ENCODE assay signal across 16 cellular contexts in genomic region chr2:95275601-95276243, GRCh38. TPM values are rescaled to one million over a fixed set of nuclear protein-coding genes. Genes with fewer than 3 reads are reported as not detected.
DNase-seq lines count a peak whose midpoint lies in the region; ATAC-seq, FAIRE-seq and TF ChIP-seq lines count a peak whose summit lies in the region.
"Had no signal": no experiment of that assay in that cellular context is flagged by ENCODE, and none has a peak within 500 bp of the region (broad histone marks: within the 10 kb centered on the region; RNA-seq: fewer than 3 reads in every experiment).

No MANE protein-coding gene starts in this region.

- H3K36me3 Mint-ChIP-seq in activated naive CD8-positive, alpha-beta T cell treated with anti-CD3 and anti-CD28 coated beads, Interleukin-2, amount 10 ng/mL, durations not matched to agents 7 days and 5 days: no peaks in the 10 kb centered on the region
- H3K36me3 Mint-ChIP-seq in activated naive CD8-positive, alpha-beta T cell treated with anti-CD3 and anti-CD28 coated beads for 36 hours: no peaks in the 10 kb centered on the region
- H3K36me3 Mint-ChIP-seq in chondrocyte (ENCODE audit: low read depth): no peaks in the 10 kb centered on the region

- DNase-seq in activated naive CD8-positive, alpha-beta T cell treated with anti-CD3 and anti-CD28 coated beads, Interleukin-2, amount 10 ng/mL, durations not matched to agents 7 days and 5 days: peak; percentile 18
- no peak for DNase-seq in activated naive CD8-positive, alpha-beta T cell treated with anti-CD3 and anti-CD28 coated beads for 36 hours
- DNase-seq in chondrocyte (ENCODE audit: low spot score): peak; percentile 86
- DNase-seq in mucosa of descending colon: peak; percentile 52 to 63 (median 62)
- DNase-seq in transverse colon: peak; percentile 47
- DNase-seq in urothelium cell line (ENCODE audit: low spot score): no peak
- no peak for DNase-seq in DMS153 treated with DMSO at 0.1 percent for 48 hours (lab: John Stamatoyannopoulos, UW; ENCODE audit: unreplicated experiment)
- DNase-seq: activated CD8-positive, alpha-beta T cell treated with anti-CD3 and anti-CD28 coated beads for 36 hours; activated gamma-delta T cell; HCEC 1CT; NCI-H1930; NCI-H748 treated with DMSO at 0.1 percent for 48 hours; T-helper 9 cell had no signal

- intact Hi-C loops in mucosa of descending colon (cut with DNase I, micrococcal nuclease): no loop called here
- intact Hi-C loops in transverse colon (cut with DNase I; ENCODE audit: low total_unique reads): no loop called here

- no peaks in the 10 kb centered on the region for H3K27me3 Mint-ChIP-seq in activated naive CD8-positive, alpha-beta T cell treated with anti-CD3 and anti-CD28 coated beads, Interleukin-2, amount 10 ng/mL, durations not matched to agents 7 days and 5 days
- no peaks in the 10 kb centered on the region for H3K27me3 Mint-ChIP-seq in activated naive CD8-positive, alpha-beta T cell treated with anti-CD3 and anti-CD28 coated beads for 36 hours
- H3K27me3 Mint-ChIP-seq in chondrocyte (ENCODE audit: low read depth): no peaks in the 10 kb centered on the region
- H3K27me3 Mint-ChIP-seq: activated CD8-positive, alpha-beta T cell treated with anti-CD3 and anti-CD28 coated beads for 36 hours had no signal

- TF ChIP-seq CTCF in chondrocyte (IDR thresholded peaks at IDR 0.05): no peak
- no peak for TF ChIP-seq CTCF in mucosa of descending colon (IDR thresholded peaks at IDR 0.05)
- TF ChIP-seq CTCF in transverse colon (IDR thresholded peaks at IDR 0.05): no peak

- no peaks in the 10 kb centered on the region for H3K9me3 Mint-ChIP-seq in activated naive CD8-positive, alpha-beta T cell treated with anti-CD3 and anti-CD28 coated beads, Interleukin-2, amount 10 ng/mL, durations not matched to agents 7 days and 5 days
- H3K9me3 Mint-ChIP-seq in activated naive CD8-positive, alpha-beta T cell treated with anti-CD3 and anti-CD28 coated beads for 36 hours: no peaks in the 10 kb centered on the region
- H3K9me3 Mint-ChIP-seq in chondrocyte (ENCODE audit: low read depth): no peaks in the 10 kb centered on the region
- H3K9me3 Mint-ChIP-seq: activated CD8-positive, alpha-beta T cell treated with anti-CD3 and anti-CD28 coated beads for 36 hours had no signal

- H3K27me3 ChIP-seq in transverse colon: no peaks in the 10 kb centered on the region

- peak; percentile 35 for TF ChIP-seq POLR2A in transverse colon (IDR thresholded peaks at IDR 0.05)

- H3K4me3 Mint-ChIP-seq in activated naive CD8-positive, alpha-beta T cell treated with anti-CD3 and anti-CD28 coated beads, Interleukin-2, amount 10 ng/mL, durations not matched to agents 7 days and 5 days: no peak overlapping the region
- H3K4me3 Mint-ChIP-seq in activated naive CD8-positive, alpha-beta T cell treated with anti-CD3 and anti-CD28 coated beads for 36 hours: no peak overlapping the region
- no peak overlapping the region for H3K4me3 Mint-ChIP-seq in chondrocyte (ENCODE audit: unreplicated experiment)
- H3K4me3 Mint-ChIP-seq: activated CD8-positive, alpha-beta T cell treated with anti-CD3 and anti-CD28 coated beads for 36 hours had no signal

- in situ Hi-C loops in transverse colon (cut with MboI; ENCODE audit: low pct_ligation_motif_present in 1 of 4, low pct_unique_long_range_greater_than_20kb in 1 of 4, low sequenced_read_pairs in 3 of 4): no loop called here

- H3K4me1 ChIP-seq in mucosa of descending colon (ENCODE audit: low read depth) (peaks cover 23% of the 10 kb centered on the region), transverse colon (peaks cover 0 to 34% (median 28%) of the 10 kb centered on the region in 4 donors)

- 71% methylated on average over 25 of the region's 28 CpGs; no CpG with 5 or more reads in 1 of the 2 donors for WGBS in transverse colon (ENCODE audit: low coverage in 1 of 2), 2 donors

- no peak for FAIRE-seq in urothelium cell line (lab: Jason Lieb, UNC)
- FAIRE-seq: endometrium had no signal

- H3K27ac Mint-ChIP-seq in activated naive CD8-positive, alpha-beta T cell treated with anti-CD3 and anti-CD28 coated beads, Interleukin-2, amount 10 ng/mL, durations not matched to agents 7 days and 5 days: no peak overlapping the region
- H3K27ac Mint-ChIP-seq in activated naive CD8-positive, alpha-beta T cell treated with anti-CD3 and anti-CD28 coated beads for 36 hours: no peak overlapping the region
- no peak overlapping the region for H3K27ac Mint-ChIP-seq in chondrocyte (ENCODE audit: unreplicated experiment)
- H3K27ac Mint-ChIP-seq: activated CD8-positive, alpha-beta T cell treated with anti-CD3 and anti-CD28 coated beads for 36 hours had no signal

- ATAC-seq in activated naive CD8-positive, alpha-beta T cell treated with anti-CD3 and anti-CD28 coated beads, Interleukin-2, amount 10 ng/mL, durations not matched to agents 7 days and 5 days (ENCODE audit: low read depth): no peak
- ATAC-seq in mucosa of descending colon (peak; percentile 57), GM21447 (IDR thresholded peaks at IDR 0.05; ENCODE audit: unreplicated experiment) (no peak)
- ATAC-seq: activated CD8-positive, alpha-beta T cell treated with anti-CD3 and anti-CD28 coated beads for 36 hours had no signal

- H3K4me3 ChIP-seq in mucosa of descending colon (no peak overlapping the region), transverse colon (peak overlapping the region in 3 of 4 donors; percentile 16 to 37 (median 33))

- H3K9me3 ChIP-seq in mucosa of descending colon: no peaks in the 10 kb centered on the region
- H3K9me3 ChIP-seq in transverse colon: no peaks in the 10 kb centered on the region
- H3K9me3 ChIP-seq: Caco-2 had no signal

- TF ChIP-seq EP300 in transverse colon (IDR thresholded peaks at IDR 0.05; ENCODE audit: low read depth): no peak

- no peaks in the 10 kb centered on the region for H3K4me1 Mint-ChIP-seq in activated naive CD8-positive, alpha-beta T cell treated with anti-CD3 and anti-CD28 coated beads, Interleukin-2, amount 10 ng/mL, durations not matched to agents 7 days and 5 days
- no peaks in the 10 kb centered on the region for H3K4me1 Mint-ChIP-seq in activated naive CD8-positive, alpha-beta T cell treated with anti-CD3 and anti-CD28 coated beads for 36 hours
- H3K4me1 Mint-ChIP-seq in chondrocyte (ENCODE audit: low read depth): no peaks in the 10 kb centered on the region

- peak overlapping the region; percentile 73 to 86 (median 80) for H3K27ac ChIP-seq in transverse colon

- POLR2A ChIA-PET in activated naive CD8-positive, alpha-beta T cell treated with anti-CD3 and anti-CD28 coated beads, Interleukin-2, amount 10 ng/mL, durations not matched to agents 7 days and 5 days (lab: Charles Lee): no interaction called here

- H3K36me3 ChIP-seq in mucosa of descending colon (ENCODE audit: low read depth): no peaks in the 10 kb centered on the region
- no peaks in the 10 kb centered on the region for H3K36me3 ChIP-seq in transverse colon

RNA-seq across cellular contexts. Expression of gene PROM2, which starts 1.5 kb away (rescaled TPM):
- total RNA-seq in activated naive CD8-positive, alpha-beta T cell treated with anti-CD3 and anti-CD28 coated beads, Interleukin-2, amount 10 ng/mL, durations not matched to agents 7 days and 5 days: 1 to 10 TPM in 1 of 2 experiments, under 1 TPM in 1; 0.82 to 1.0 TPM
- under 1 TPM in 1 of 2 experiments, not detected in 1; 0.30 TPM for total RNA-seq in activated naive CD8-positive, alpha-beta T cell treated with anti-CD3 and anti-CD28 coated beads for 36 hours
- total RNA-seq in chondrocyte (1.5 to 1.7 TPM (median 1.7 TPM) in 3 replicates), mucosa of descending colon (10 to 100 TPM; 24.4 to 44.0 (median 35.8) TPM), transverse colon (10 to 100 TPM; 20.2 to 46.6 (median 28.6) TPM)

RNA-seq across cellular contexts. Expression of gene KCNIP3, which starts 21.4 kb away (rescaled TPM):
- total RNA-seq in activated naive CD8-positive, alpha-beta T cell treated with anti-CD3 and anti-CD28 coated beads, Interleukin-2, amount 10 ng/mL, durations not matched to agents 7 days and 5 days: not detected
- not detected for total RNA-seq in activated naive CD8-positive, alpha-beta T cell treated with anti-CD3 and anti-CD28 coated beads for 36 hours
- total RNA-seq in chondrocyte (3.1 to 6.0 TPM (median 5.9 TPM) in 3 replicates), mucosa of descending colon (10 to 100 TPM in 1 of 3 donors, 1 to 10 TPM in 2; 3.0 to 12.5 (median 4.1) TPM), transverse colon (1 to 10 TPM; 1.8 to 4.0 (median 2.2) TPM)
- total RNA-seq: activated CD8-positive, alpha-beta T cell treated with anti-CD3 and anti-CD28 coated beads for 36 hours; Caco-2 had no signal

Comparison
In these comparisons a context has a peak if more than half of its experiments do, and no peak if none do; other contexts are left out.
1. DNase-seq: peak in activated naive CD8-positive, alpha-beta T cell treated with anti-CD3 and anti-CD28 coated beads, Interleukin-2, amount 10 ng/mL, durations not matched to agents 7 days and 5 days (single experiment), chondrocyte (single experiment), mucosa of descending colon (3 of 3) and transverse colon (single experiment); none in activated naive CD8-positive, alpha-beta T cell treated with anti-CD3 and anti-CD28 coated beads for 36 hours (single experiment), urothelium cell line (single experiment) and DMS153 treated with DMSO at 0.1 percent for 48 hours (single experiment).